8 cellular contexts compared by ENCODE assay signal in the genomic region with DNA sequence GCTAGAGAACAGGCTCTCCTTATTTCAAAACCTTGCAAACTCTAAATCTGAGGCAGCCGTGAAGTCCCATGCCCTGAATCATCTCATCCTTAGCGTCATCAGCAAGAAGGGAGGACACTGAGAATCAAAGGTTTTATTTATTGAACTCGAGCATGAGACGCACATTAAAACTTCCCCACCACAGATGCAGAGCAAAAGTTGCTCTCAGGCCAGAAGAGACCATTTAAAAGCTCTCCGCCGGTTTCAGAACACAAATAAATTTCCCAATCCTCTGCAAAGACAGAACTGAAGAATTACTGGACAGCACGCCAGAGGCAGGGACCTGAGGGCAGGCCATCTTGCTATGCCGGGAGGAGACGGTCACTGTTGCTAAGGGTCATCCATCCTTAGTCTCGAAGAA. TPM values are rescaled to one million over a fixed set of nuclear protein-coding genes. Genes with fewer than 3 reads are reported as not detected.
A peak's percentile ranks its signal among the peaks of the same experiment; 100 is the strongest.
DNase-seq lines count a peak whose midpoint lies in the region; ATAC-seq and TF ChIP-seq lines count a peak whose summit lies in the region.

No MANE protein-coding gene starts in this region.

- H3K9me3 Mint-ChIP-seq in Calu3 (ENCODE audit: low read depth, unreplicated experiment) (no peaks in the 10 kb centered on the region), osteocyte (ENCODE audit: unreplicated experiment) (no peaks in the 10 kb centered on the region)

- intact Hi-C loops in Calu3 (cut with micrococcal nuclease; ENCODE audit: unreplicated experiment) (no loop called here), PC-3 (cut with micrococcal nuclease) (loop anchor here (10.0 kb wide), 2 partner anchors 140 to 210 kb away; a partner anchor contains a TSS)

- H3K4me3 ChIP-seq in PC-3 (ENCODE audit: low read length) (peak overlapping the region; percentile 77), epithelial cell of esophagus (ENCODE audit: low read length) (peak overlapping the region; percentile 46)

- no peaks in the 10 kb centered on the region for H3K9me2 ChIP-seq in PC-3 (replicated peaks; ENCODE audit: low read length)

- CTCF ChIA-PET in Calu3 (lab: Charles Lee): no interaction called here
- CTCF ChIA-PET in PC-3 (lab: Charles Lee): interaction anchor here (0.6 kb wide), 1 partner anchor 124 kb away, joined by 4 read pairs; no protein-coding TSS in a partner anchor

- H3K4me1 ChIP-seq in PC-3 (ENCODE audit: insufficient read depth, low read length): peaks cover 28% of the 10 kb centered on the region

- H3K36me3 Mint-ChIP-seq in Calu3 (ENCODE audit: insufficient read depth, unreplicated experiment) (peaks cover 46% of the 10 kb centered on the region), osteocyte (ENCODE audit: unreplicated experiment) (peaks cover 13% of the 10 kb centered on the region)

- H3K9ac ChIP-seq in PC-3 (ENCODE audit: low read length): peak overlapping the region; percentile 61

- BruUV-seq in Calu3 (replicated peaks; lab: Mats Ljungman, UMichigan) (no TSS peak), PC-3 (replicated peaks; lab: Mats Ljungman, UMichigan) (no TSS peak)

- no peak for ATAC-seq in PC-3
- ATAC-seq in GM19467 (IDR thresholded peaks at IDR 0.05; ENCODE audit: unreplicated experiment): no peak
- no peak for ATAC-seq in HG02623 (IDR thresholded peaks at IDR 0.05; ENCODE audit: unreplicated experiment)
- ATAC-seq in HG03097 (IDR thresholded peaks at IDR 0.05; ENCODE audit: low FRiP score, unreplicated experiment): no peak

- no peak for DNase-seq in Calu3
- DNase-seq in PC-3: peak; percentile 29
- peak; percentile 45 for DNase-seq in epithelial cell of esophagus (ENCODE audit: low read depth)
- DNase-seq in osteocyte (ENCODE audit: extremely low spot score, unreplicated experiment): no peak
- no peak for DNase-seq in T1000 (lab: John Stamatoyannopoulos, UW)

- H4K20me1 ChIP-seq in PC-3 (ENCODE audit: low read length): peaks cover 25% of the 10 kb centered on the region; the same call in 1 of the 2 replicates

- peaks cover 69% of the 10 kb centered on the region for H3K79me2 ChIP-seq in PC-3 (ENCODE audit: low read length)

- H3K4me1 Mint-ChIP-seq in Calu3 (ENCODE audit: low read depth, unreplicated experiment) (peaks cover 26% of the 10 kb centered on the region), osteocyte (ENCODE audit: unreplicated experiment) (peaks cover 32% of the 10 kb centered on the region)

- no peaks in the 10 kb centered on the region for H3F3A ChIP-seq in PC-3 (ENCODE audit: low read length, unreplicated experiment)

- H3K27ac ChIP-seq in PC-3 (ENCODE audit: low read length): peak overlapping the region; percentile 57

- H3K27me3 Mint-ChIP-seq in Calu3 (ENCODE audit: unreplicated experiment): no peaks in the 10 kb centered on the region
- no peaks in the 10 kb centered on the region for H3K27me3 Mint-ChIP-seq in osteocyte (ENCODE audit: unreplicated experiment)

- H3K9me3 ChIP-seq in PC-3 (ENCODE audit: low read length): no peaks in the 10 kb centered on the region

- 0 out of 2 replicates have a peak overlapping the region, but pooled peaks have one; percentile 8 for H2AFZ ChIP-seq in PC-3 (ENCODE audit: low read length)

- peak overlapping the region; percentile 89 for H3K4me2 ChIP-seq in PC-3 (ENCODE audit: low read length)

- H3K27me3 ChIP-seq in PC-3 (ENCODE audit: low read length): no peaks in the 10 kb centered on the region

- TF ChIP-seq CTCF in Calu3 (IDR thresholded peaks at IDR 0.05; ENCODE audit: unreplicated experiment) (no peak), PC-3 (conservative IDR thresholded peaks at IDR 0.05; ENCODE audit: low read depth, low read length) (no peak), epithelial cell of esophagus (IDR thresholded peaks at IDR 0.05; ENCODE audit: insufficient read depth, low read depth, low read length, missing control alignments) (no peak), osteocyte (IDR thresholded peaks at IDR 0.05) (no peak)

- POLR2A ChIA-PET in PC-3 (lab: Charles Lee; ENCODE audit: unreplicated experiment): interaction anchor here (0.6 kb wide), 1 partner anchor 498 kb away, joined by 8 read pairs; no protein-coding TSS in a partner anchor

- H3K27ac Mint-ChIP-seq in Calu3 (ENCODE audit: unreplicated experiment): peak overlapping the region; percentile 92
- peak overlapping the region; percentile 90 for H3K27ac Mint-ChIP-seq in osteocyte (ENCODE audit: unreplicated experiment)

- H3K4me3 Mint-ChIP-seq in Calu3 (ENCODE audit: low read depth, unreplicated experiment) (peak overlapping the region; percentile 92), osteocyte (ENCODE audit: unreplicated experiment) (peak overlapping the region; percentile 92)

- H3K36me3 ChIP-seq in PC-3 (ENCODE audit: low read depth, low read length): peaks cover 26% of the 10 kb centered on the region; the same call in 1 of the 2 replicates

RNA-seq across cellular contexts. Expression of a gene that starts 1.3 kb away (rescaled TPM):
- total RNA-seq in Calu3 (2022) (19.8 and 21.6 TPM in 2 replicates), PC-3 (2014; rRNA removed) (10.9 and 14.6 TPM in 2 replicates), osteocyte (24.5 and 25.8 TPM in 2 replicates)

RNA-seq across cellular contexts. Expression of a gene that starts 26.5 kb away (rescaled TPM):
- total RNA-seq in Calu3 (2022) (51.2 and 56.4 TPM in 2 replicates), PC-3 (2014; rRNA removed) (23.6 and 25.3 TPM in 2 replicates), osteocyte (26.3 and 28.3 TPM in 2 replicates)

Comparison
In these comparisons a context has a peak if more than half of its experiments do, and no peak if none do; other contexts are left out.
1. DNase-seq: peak in PC-3 (single experiment) and epithelial cell of esophagus (single experiment); none in Calu3 (single experiment), osteocyte (single experiment) and T1000 (single experiment).